14 cellular contexts compared by ENCODE assay signal in genomic region chr6:15020114-15020770, GRCh38.
"Had no signal": no experiment of that assay in that cellular context is flagged by ENCODE, and none has a peak within 500 bp of the region (broad histone marks: within the 10 kb centered on the region; RNA-seq: fewer than 3 reads in every experiment).

No MANE protein-coding gene starts in this region.

- H3K4me3 ChIP-seq: adrenal gland, testis had no signal

- DNase-seq: activated CD8-positive, alpha-beta memory T cell treated with anti-CD3 and anti-CD28 coated beads, Interleukin-2, amount 50 U/mL, for 4 hours; activated CD8-positive, alpha-beta T cell treated with anti-CD3 and anti-CD28 coated beads for 36 hours; activated naive CD4-positive, alpha-beta T cell treated with anti-CD3 and anti-CD28 coated beads, Interleukin-2, amount 10 ng/mL, durations not matched to agents 7 days and 5 days; adrenal gland; cortex of kidney; effector CD8-positive, alpha-beta T cell; hippocampal formation; stimulated activated CD4-positive, alpha-beta T cell treated with anti-CD3 and anti-CD28 coated beads, Interleukin-4, amount 100 ng/mL, for 1 hour; stimulated activated naive CD8-positive, alpha-beta T cell treated with anti-CD3 and anti-CD28 coated beads, Interleukin-15, amount 100 ng/mL, for 72 hours; testis had no signal

- H3K36me3 ChIP-seq: adrenal gland had no signal

- H3K9me3 ChIP-seq: adrenal gland, testis had no signal

- H3K27ac ChIP-seq: adrenal gland, parathyroid adenoma, testis had no signal

- H3K9me3 Mint-ChIP-seq: activated T-helper 2 cell treated with anti-CD3 and anti-CD28 coated beads, Interferon-gamma antibody, Interleukin-2, Interleukin-4, amounts not matched to agents 10 μg/mL and 5 μg/mL and 100 μg/mL, durations not matched to agents 14 hours and 24 hours and 36 hours; central memory CD8-positive, alpha-beta T cell; mesothelial cell of epicardium; stimulated activated naive CD8-positive, alpha-beta T cell treated with anti-CD3 and anti-CD28 coated beads, Interleukin-15, amount 100 ng/mL, for 72 hours had no signal

- H3K27me3 Mint-ChIP-seq: central memory CD8-positive, alpha-beta T cell had no signal

- H3K27me3 ChIP-seq: adrenal gland, testis had no signal

- H3K27ac Mint-ChIP-seq: activated CD8-positive, alpha-beta T cell treated with anti-CD3 and anti-CD28 coated beads for 36 hours; activated naive CD4-positive, alpha-beta T cell treated with anti-CD3 and anti-CD28 coated beads, Interleukin-2, amount 10 ng/mL, durations not matched to agents 7 days and 5 days; activated T-helper 2 cell treated with anti-CD3 and anti-CD28 coated beads, Interferon-gamma antibody, Interleukin-2, Interleukin-4, amounts not matched to agents 10 μg/mL and 5 μg/mL and 100 μg/mL, durations not matched to agents 14 hours and 24 hours and 36 hours; mesothelial cell of epicardium had no signal

- H3K4me1 ChIP-seq: parathyroid adenoma had no signal

- ATAC-seq: activated CD8-positive, alpha-beta T cell treated with anti-CD3 and anti-CD28 coated beads for 36 hours; stimulated activated naive CD8-positive, alpha-beta T cell treated with anti-CD3 and anti-CD28 coated beads, Interleukin-15, amount 100 ng/mL, for 72 hours had no signal

- H3K36me3 Mint-ChIP-seq: activated naive CD4-positive, alpha-beta T cell treated with anti-CD3 and anti-CD28 coated beads, Interleukin-2, amount 10 ng/mL, durations not matched to agents 7 days and 5 days; mesothelial cell of epicardium had no signal

- H3K4me3 Mint-ChIP-seq: activated naive CD4-positive, alpha-beta T cell treated with anti-CD3 and anti-CD28 coated beads, Interleukin-2, amount 10 ng/mL, durations not matched to agents 7 days and 5 days; central memory CD8-positive, alpha-beta T cell; mesothelial cell of epicardium; stimulated activated naive CD8-positive, alpha-beta T cell treated with anti-CD3 and anti-CD28 coated beads, Interleukin-15, amount 100 ng/mL, for 72 hours had no signal
